Comparison of ENCODE assay signal across 8 cellular contexts in the genomic region with DNA sequence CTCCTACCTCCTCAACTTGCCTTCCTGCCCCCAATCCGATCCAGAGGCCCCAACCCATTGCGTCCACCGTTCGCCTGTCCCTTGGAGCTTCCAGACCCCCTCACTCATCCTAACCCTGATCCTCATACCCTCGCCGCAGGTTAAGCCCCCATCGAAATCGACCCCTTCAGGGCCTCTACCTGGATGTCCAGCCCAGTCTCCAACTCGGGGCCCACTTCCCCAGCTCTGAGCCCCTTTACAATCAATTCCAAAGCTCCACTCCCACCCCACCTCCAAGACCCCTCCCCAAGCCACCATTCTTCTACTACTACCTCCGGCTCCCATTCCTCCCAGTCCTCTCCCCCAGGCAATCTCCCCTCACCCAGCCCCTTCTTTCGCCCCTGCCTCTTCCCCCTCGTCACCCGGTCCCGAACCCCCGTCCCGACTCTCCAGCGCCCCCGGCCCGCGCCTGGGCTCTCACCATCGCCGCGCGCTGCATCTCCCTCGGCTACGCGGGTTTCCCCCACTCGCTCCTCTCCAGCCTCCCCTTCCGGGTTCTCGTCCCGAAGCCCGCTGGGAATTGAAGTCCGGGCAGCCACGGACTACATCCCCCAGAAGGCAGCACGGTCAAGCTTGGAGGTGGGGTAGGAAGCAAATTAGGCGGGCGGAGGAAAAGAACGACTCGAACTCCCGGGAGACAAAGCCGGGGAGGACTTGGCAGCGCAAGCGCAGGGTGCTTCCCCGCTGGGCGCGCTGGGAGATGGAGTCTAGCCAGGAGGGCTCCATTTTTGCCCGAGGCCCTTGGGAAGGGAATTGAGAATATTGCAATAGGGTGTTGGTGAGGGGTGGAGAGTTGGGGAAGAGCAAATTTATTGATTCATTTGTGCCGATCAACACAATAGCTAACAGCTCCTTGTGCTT. TPM values are rescaled to one million over a fixed set of nuclear protein-coding genes. Genes with fewer than 3 reads are reported as not detected.
DNase-seq lines count a peak whose midpoint lies in the region; ATAC-seq and TF ChIP-seq lines count a peak whose summit lies in the region.

A gene with protein sequence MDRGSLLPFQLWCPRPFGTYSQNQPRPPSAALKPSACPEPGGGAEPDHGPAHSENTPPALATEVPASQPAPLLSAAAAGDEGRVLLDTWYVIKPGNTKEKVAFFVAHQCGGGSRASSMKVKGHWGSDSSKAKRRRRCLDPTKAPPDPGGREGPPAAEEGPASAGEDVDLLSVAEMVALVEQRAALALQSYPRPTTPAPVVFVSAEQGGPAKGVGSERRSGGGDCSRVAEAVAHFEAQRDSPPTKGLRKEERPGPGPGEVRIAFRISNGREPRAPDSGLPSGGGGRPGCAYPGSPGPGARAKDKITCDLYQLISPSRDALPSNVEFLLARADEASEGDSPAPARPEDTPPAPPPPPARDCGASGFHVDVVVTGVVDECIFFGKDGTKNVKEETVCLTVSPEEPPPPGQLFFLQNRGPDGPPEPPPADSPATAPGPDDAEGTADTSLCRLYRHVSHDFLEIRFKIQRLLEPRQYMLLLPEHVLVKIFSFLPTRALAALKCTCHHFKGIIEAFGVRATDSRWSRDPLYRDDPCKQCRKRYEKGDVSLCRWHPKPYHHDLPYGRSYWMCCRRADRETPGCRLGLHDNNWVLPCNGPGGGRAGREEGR (minus strand): TSS at position 508 of the 900 bp plus-strand sequence. CDS start 17,401 bp downstream, outside the sequence.

- intact Hi-C loops in colonic mucosa (cut with DNase I): no loop called here

- H3K4me3 ChIP-seq in BJ (ENCODE audit: low read depth, low read length) (peak within 1 kb of the TSS; percentile 97), colonic mucosa (peak within 1 kb of the TSS; percentile 78)

- TF ChIP-seq CTCF in BJ (IDR thresholded peaks at IDR 0.05; ENCODE audit: insufficient read depth, low read depth, low read length): peak; percentile 36
- TF ChIP-seq CTCF in colonic mucosa (IDR thresholded peaks at IDR 0.05): no peak

- CTCF ChIA-PET in BJ (lab: Yijun Ruan, JAX): interaction anchor here (0.6 to 2.0 kb wide), 7 partner anchors 11 to 68 kb away, joined by 3 to 6 read pairs (median 4); a partner anchor contains a TSS

- no peaks in the 10 kb centered on the region for H3K36me3 ChIP-seq in BJ (ENCODE audit: control insufficient read depth, insufficient read depth, low read length)
- H3K36me3 ChIP-seq in colonic mucosa: no peaks in the 10 kb centered on the region

- H3K4me1 ChIP-seq in colonic mucosa: peaks cover 12% of the 10 kb centered on the region

- H3K27me3 ChIP-seq in BJ (ENCODE audit: control insufficient read depth, insufficient read depth, low read length): no peaks in the 10 kb centered on the region
- no peaks in the 10 kb centered on the region for H3K27me3 ChIP-seq in colonic mucosa

- DNase-seq in BJ (ENCODE audit: low read depth): peak; percentile 94
- DNase-seq in GM19238 (ENCODE audit: insufficient read length, low spot score): peak; percentile 95
- DNase-seq in NCI-H526 (lab: John Stamatoyannopoulos, UW): peak; percentile 98 to 99
- DNase-seq in activated CD4-positive, alpha-beta T cell treated with anti-CD3 and anti-CD28 coated beads for 48 hours: peak; percentile 97
- DNase-seq in colonic mucosa: peak; percentile 98
- DNase-seq in kidney tubule cell (ENCODE audit: low spot score): peak; percentile 98
- DNase-seq in stimulated activated CD4-positive, alpha-beta T cell treated with anti-CD3 and anti-CD28 coated beads, Interleukin-1b, Interleukin-23, amount 100 ng/mL, for 24 hours (ENCODE audit: low read depth in 4 of 4, low spot score in 1 of 4): peak; percentile 81 to 93 (median 88)

- POLR2A ChIA-PET in BJ (lab: Charles Lee): interaction anchor here (0.7 kb wide), 1 partner anchor 1144 kb away, joined by 9 read pairs; no protein-coding TSS in a partner anchor

- ATAC-seq in HG03457 (IDR thresholded peaks at IDR 0.05; ENCODE audit: unreplicated experiment): peak; percentile 66

- peak within 1 kb of the TSS; percentile 57 for H3K27ac ChIP-seq in colonic mucosa

- no peaks in the 10 kb centered on the region for H3K9me3 ChIP-seq in colonic mucosa

- H3K9ac ChIP-seq in colonic mucosa (ENCODE audit: low read depth in 2 of 2, low read length in 2 of 2): peak within 1 kb of the TSS; percentile 89 to 98

RNA-seq across cellular contexts. Expression of the gene that starts here (rescaled TPM):
- polyA plus RNA-seq in BJ (2011; rRNA removed): 2.0 and 2.3 TPM in 2 replicates
- polyA minus RNA-seq in BJ (2011; rRNA and poly(A)+ RNA removed): 1.0 and 2.4 TPM in 2 replicates
- 10 to 100 TPM; 28.3 to 28.8 TPM for total RNA-seq in colonic mucosa

Comparison
In these comparisons a context has a peak if more than half of its experiments do, and no peak if none do; other contexts are left out.
1. Peak in every context shown above with its lines: DNase-seq, ATAC-seq, H3K4me3 ChIP-seq and H3K27ac ChIP-seq.